In the genomic region with DNA sequence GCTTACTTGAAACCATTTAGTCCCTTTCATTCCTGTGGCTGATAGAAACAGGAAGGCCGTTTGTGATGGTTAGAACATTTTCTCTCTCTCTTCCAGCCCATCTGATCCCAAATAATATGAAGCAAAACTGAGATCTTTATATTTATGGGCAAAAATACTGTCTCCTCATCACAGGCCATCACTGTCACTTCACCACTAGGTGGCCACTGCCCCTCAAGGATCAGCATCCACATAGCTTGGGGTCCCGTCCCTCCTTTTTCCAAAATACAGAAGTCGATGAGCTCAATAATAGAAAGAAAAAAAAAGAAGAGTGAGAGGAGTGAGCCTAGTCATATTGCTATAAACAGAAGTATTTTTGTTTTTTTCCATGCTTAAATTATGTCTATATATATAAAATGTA, we compare ENCODE assay signal across 10 cellular contexts. TPM values are rescaled to one million over a fixed set of nuclear protein-coding genes. Genes with fewer than 3 reads are reported as not detected.
DNase-seq lines count a peak whose midpoint lies in the region; ATAC-seq and TF ChIP-seq lines count a peak whose summit lies in the region.
"Had no signal": no experiment of that assay in that cellular context is flagged by ENCODE, and none has a peak within 500 bp of the region (broad histone marks: within the 10 kb centered on the region; RNA-seq: fewer than 3 reads in every experiment).

No MANE protein-coding gene starts in this region.

- peaks cover 2% of the 10 kb centered on the region; the same call in 1 of the 2 replicates for H3K36me3 Mint-ChIP-seq in WTC11

- POLR2A ChIA-PET in WTC11 (lab: Charles Lee): interaction anchor here (0.7 to 1.0 kb wide), 2 partner anchors 145 to 305 kb away, joined by 3 read pairs; no protein-coding TSS in a partner anchor

- H3K27ac Mint-ChIP-seq in WTC11: no peak overlapping the region
- H3K27ac Mint-ChIP-seq: T-helper 1 cell treated with Interleukin-12 subunit alpha and Interleukin-12 subunit beta and Interleukin-4 antibody, amounts not matched to agents 30 μg/mL and 1 μg/mL, for 36 hours had no signal

- DNase-seq in ELF-1 (ENCODE audit: low read depth, low spot score) (peak; percentile 5), HuH-7 (ENCODE audit: low spot score) (peak; percentile 27), WTC11 (ENCODE audit: low spot score) (peak; percentile 40), lower lobe of right lung (no peak), middle frontal gyrus (ENCODE audit: extremely low spot score, low spot score) (no peak)
- DNase-seq in stimulated activated naive CD4-positive, alpha-beta T cell treated with Interleukin-2 at 50 U/mL for 16 hours (lab: John Stamatoyannopoulos, UW): no peak

- no peak overlapping the region for H3K4me3 Mint-ChIP-seq in WTC11
- H3K4me3 Mint-ChIP-seq: T-helper 1 cell treated with Interleukin-12 subunit alpha and Interleukin-12 subunit beta and Interleukin-4 antibody, amounts not matched to agents 30 μg/mL and 1 μg/mL, for 36 hours had no signal

- CTCF ChIA-PET in WTC11 (lab: Charles Lee): interaction anchor here (0.6 to 2.1 kb wide), 40 partner anchors 8 to 782 kb away, joined by 3 to 62 read pairs (median 4); a partner anchor contains a TSS

- no peaks in the 10 kb centered on the region for H3K36me3 ChIP-seq in lower lobe of right lung

- ATAC-seq in WTC11 (peak; percentile 74), lower lobe of right lung (no peak), GM19452 (IDR thresholded peaks at IDR 0.05; ENCODE audit: unreplicated experiment) (no peak), GM18873 (IDR thresholded peaks at IDR 0.05; ENCODE audit: low FRiP score, unreplicated experiment) (no peak)

- no peaks in the 10 kb centered on the region for H3K27me3 ChIP-seq in lower lobe of right lung (ENCODE audit: low read depth)

- H3K27ac ChIP-seq in lower lobe of right lung: no peak overlapping the region

- TF ChIP-seq CTCF in WTC11 (IDR thresholded peaks at IDR 0.05): peak; percentile 66
- TF ChIP-seq CTCF in lower lobe of right lung (IDR thresholded peaks at IDR 0.05): peak; percentile 48

- H3K9me3 Mint-ChIP-seq in WTC11: peaks cover 17% of the 10 kb centered on the region

- H3K4me1 ChIP-seq in lower lobe of right lung: no peaks in the 10 kb centered on the region

- intact Hi-C loops in lower lobe of right lung (cut with DNase I): no loop called here

- H3K9me3 ChIP-seq in lower lobe of right lung: no peaks in the 10 kb centered on the region

- H3K4me3 ChIP-seq in lower lobe of right lung: no peak overlapping the region

- H3K27me3 Mint-ChIP-seq in WTC11 (ENCODE audit: low read depth): no peaks in the 10 kb centered on the region

- H3K4me1 Mint-ChIP-seq in WTC11: no peaks in the 10 kb centered on the region

TF ChIP-seq in WTC11, 78 proteins besides CTCF, POLR2A, EP300 and RAD21:
- TF ChIP-seq GTF2I (CRISPR knock-in tag; conservative IDR thresholded peaks at IDR 0.05) (no peak), ZNF416 (CRISPR knock-in tag; IDR thresholded peaks at IDR 0.05) (no peak), ZNF671 (CRISPR knock-in tag; IDR thresholded peaks at IDR 0.05) (no peak), EMX1 (CRISPR knock-in tag; IDR thresholded peaks at IDR 0.05) (no peak)
- TF ChIP-seq, protein P1, sequence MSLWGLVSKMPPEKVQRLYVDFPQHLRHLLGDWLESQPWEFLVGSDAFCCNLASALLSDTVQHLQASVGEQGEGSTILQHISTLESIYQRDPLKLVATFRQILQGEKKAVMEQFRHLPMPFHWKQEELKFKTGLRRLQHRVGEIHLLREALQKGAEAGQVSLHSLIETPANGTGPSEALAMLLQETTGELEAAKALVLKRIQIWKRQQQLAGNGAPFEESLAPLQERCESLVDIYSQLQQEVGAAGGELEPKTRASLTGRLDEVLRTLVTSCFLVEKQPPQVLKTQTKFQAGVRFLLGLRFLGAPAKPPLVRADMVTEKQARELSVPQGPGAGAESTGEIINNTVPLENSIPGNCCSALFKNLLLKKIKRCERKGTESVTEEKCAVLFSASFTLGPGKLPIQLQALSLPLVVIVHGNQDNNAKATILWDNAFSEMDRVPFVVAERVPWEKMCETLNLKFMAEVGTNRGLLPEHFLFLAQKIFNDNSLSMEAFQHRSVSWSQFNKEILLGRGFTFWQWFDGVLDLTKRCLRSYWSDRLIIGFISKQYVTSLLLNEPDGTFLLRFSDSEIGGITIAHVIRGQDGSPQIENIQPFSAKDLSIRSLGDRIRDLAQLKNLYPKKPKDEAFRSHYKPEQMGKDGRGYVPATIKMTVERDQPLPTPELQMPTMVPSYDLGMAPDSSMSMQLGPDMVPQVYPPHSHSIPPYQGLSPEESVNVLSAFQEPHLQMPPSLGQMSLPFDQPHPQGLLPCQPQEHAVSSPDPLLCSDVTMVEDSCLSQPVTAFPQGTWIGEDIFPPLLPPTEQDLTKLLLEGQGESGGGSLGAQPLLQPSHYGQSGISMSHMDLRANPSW (CRISPR knock-in tag; conservative IDR thresholded peaks at IDR 0.05; ENCODE audit: low read depth): no peak
- TF ChIP-seq, protein P2, sequence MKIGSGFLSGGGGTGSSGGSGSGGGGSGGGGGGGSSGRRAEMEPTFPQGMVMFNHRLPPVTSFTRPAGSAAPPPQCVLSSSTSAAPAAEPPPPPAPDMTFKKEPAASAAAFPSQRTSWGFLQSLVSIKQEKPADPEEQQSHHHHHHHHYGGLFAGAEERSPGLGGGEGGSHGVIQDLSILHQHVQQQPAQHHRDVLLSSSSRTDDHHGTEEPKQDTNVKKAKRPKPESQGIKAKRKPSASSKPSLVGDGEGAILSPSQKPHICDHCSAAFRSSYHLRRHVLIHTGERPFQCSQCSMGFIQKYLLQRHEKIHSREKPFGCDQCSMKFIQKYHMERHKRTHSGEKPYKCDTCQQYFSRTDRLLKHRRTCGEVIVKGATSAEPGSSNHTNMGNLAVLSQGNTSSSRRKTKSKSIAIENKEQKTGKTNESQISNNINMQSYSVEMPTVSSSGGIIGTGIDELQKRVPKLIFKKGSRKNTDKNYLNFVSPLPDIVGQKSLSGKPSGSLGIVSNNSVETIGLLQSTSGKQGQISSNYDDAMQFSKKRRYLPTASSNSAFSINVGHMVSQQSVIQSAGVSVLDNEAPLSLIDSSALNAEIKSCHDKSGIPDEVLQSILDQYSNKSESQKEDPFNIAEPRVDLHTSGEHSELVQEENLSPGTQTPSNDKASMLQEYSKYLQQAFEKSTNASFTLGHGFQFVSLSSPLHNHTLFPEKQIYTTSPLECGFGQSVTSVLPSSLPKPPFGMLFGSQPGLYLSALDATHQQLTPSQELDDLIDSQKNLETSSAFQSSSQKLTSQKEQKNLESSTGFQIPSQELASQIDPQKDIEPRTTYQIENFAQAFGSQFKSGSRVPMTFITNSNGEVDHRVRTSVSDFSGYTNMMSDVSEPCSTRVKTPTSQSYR (CRISPR knock-in tag; IDR thresholded peaks at IDR 0.05): no peak
- TF ChIP-seq, protein P3, sequence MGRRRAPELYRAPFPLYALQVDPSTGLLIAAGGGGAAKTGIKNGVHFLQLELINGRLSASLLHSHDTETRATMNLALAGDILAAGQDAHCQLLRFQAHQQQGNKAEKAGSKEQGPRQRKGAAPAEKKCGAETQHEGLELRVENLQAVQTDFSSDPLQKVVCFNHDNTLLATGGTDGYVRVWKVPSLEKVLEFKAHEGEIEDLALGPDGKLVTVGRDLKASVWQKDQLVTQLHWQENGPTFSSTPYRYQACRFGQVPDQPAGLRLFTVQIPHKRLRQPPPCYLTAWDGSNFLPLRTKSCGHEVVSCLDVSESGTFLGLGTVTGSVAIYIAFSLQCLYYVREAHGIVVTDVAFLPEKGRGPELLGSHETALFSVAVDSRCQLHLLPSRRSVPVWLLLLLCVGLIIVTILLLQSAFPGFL (CRISPR knock-in tag; IDR thresholded peaks at IDR 0.05; ENCODE audit: borderline replicate concordance): no peak
- TF ChIP-seq, protein P4, sequence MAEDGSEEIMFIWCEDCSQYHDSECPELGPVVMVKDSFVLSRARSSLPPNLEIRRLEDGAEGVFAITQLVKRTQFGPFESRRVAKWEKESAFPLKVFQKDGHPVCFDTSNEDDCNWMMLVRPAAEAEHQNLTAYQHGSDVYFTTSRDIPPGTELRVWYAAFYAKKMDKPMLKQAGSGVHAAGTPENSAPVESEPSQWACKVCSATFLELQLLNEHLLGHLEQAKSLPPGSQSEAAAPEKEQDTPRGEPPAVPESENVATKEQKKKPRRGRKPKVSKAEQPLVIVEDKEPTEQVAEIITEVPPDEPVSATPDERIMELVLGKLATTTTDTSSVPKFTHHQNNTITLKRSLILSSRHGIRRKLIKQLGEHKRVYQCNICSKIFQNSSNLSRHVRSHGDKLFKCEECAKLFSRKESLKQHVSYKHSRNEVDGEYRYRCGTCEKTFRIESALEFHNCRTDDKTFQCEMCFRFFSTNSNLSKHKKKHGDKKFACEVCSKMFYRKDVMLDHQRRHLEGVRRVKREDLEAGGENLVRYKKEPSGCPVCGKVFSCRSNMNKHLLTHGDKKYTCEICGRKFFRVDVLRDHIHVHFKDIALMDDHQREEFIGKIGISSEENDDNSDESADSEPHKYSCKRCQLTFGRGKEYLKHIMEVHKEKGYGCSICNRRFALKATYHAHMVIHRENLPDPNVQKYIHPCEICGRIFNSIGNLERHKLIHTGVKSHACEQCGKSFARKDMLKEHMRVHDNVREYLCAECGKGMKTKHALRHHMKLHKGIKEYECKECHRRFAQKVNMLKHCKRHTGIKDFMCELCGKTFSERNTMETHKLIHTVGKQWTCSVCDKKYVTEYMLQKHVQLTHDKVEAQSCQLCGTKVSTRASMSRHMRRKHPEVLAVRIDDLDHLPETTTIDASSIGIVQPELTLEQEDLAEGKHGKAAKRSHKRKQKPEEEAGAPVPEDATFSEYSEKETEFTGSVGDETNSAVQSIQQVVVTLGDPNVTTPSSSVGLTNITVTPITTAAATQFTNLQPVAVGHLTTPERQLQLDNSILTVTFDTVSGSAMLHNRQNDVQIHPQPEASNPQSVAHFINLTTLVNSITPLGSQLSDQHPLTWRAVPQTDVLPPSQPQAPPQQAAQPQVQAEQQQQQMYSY (CRISPR knock-in tag; IDR thresholded peaks at IDR 0.05): no peak
- TF ChIP-seq, protein P5, sequence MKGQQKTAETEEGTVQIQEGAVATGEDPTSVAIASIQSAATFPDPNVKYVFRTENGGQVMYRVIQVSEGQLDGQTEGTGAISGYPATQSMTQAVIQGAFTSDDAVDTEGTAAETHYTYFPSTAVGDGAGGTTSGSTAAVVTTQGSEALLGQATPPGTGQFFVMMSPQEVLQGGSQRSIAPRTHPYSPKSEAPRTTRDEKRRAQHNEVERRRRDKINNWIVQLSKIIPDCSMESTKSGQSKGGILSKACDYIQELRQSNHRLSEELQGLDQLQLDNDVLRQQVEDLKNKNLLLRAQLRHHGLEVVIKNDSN (CRISPR knock-in tag; IDR thresholded peaks at IDR 0.05): no peak

RNA-seq across cellular contexts. Expression of a gene that starts 46.4 kb away (rescaled TPM):
- total RNA-seq in WTC11 (2021) (0.11 to 0.37 TPM (median 0.31 TPM) in 3 replicates), lower lobe of right lung (0.41 TPM)
- total RNA-seq: lung microvascular endothelial cell had no signal

Comparison
In these comparisons a context has a peak if more than half of its experiments do, and no peak if none do; other contexts are left out.
1. DNase-seq: peak in ELF-1 (single experiment), HuH-7 (single experiment) and WTC11 (single experiment); none in lower lobe of right lung (single experiment), middle frontal gyrus (single experiment) and stimulated activated naive CD4-positive, alpha-beta T cell treated with Interleukin-2 at 50 U/mL for 16 hours (single experiment).